In genomic region chr12:132561784-132562156, GRCh38 we compare ENCODE assay signal across 9 cellular contexts. TPM values are rescaled to one million over a fixed set of nuclear protein-coding genes. Genes with fewer than 3 reads are reported as not detected.
DNase-seq lines count a peak whose midpoint lies in the region; ATAC-seq, FAIRE-seq and TF ChIP-seq lines count a peak whose summit lies in the region.
"Had no signal": no experiment of that assay in that cellular context is flagged by ENCODE, and none has a peak within 500 bp of the region (broad histone marks: within the 10 kb centered on the region; RNA-seq: fewer than 3 reads in every experiment).

No MANE protein-coding gene starts in this region.

- DNase-seq in NCI-H1092 (lab: John Stamatoyannopoulos, UW) = peak; percentile 11
- DNase-seq in NCI-H1092 treated with DMSO at 0.1 percent for 48 hours (lab: John Stamatoyannopoulos, UW) = no peak
- peak; percentile 47 for DNase-seq in HTR-8/SVneo (ENCODE audit: insufficient read length, low spot score)
- DNase-seq in activated naive CD8-positive, alpha-beta T cell treated with anti-CD3 and anti-CD28 coated beads, Interleukin-2, amount 50 U/mL, for 24 hours = peak; percentile 52
- peak in 2 of 3 donors; percentile 46 to 47 for DNase-seq in mucosa of descending colon
- DNase-seq in left lobe of liver (ENCODE audit: low spot score) = no peak
- no peak for DNase-seq in NCI-H345 (lab: John Stamatoyannopoulos, UW)

- no peak overlapping the region for H3K4me3 ChIP-seq in mucosa of descending colon

- peaks cover 15% of the 10 kb centered on the region for H3K4me1 Mint-ChIP-seq in activated naive CD8-positive, alpha-beta T cell treated with anti-CD3 and anti-CD28 coated beads, Interleukin-2, amount 50 U/mL, for 24 hours

- H3K4me3 Mint-ChIP-seq in activated naive CD8-positive, alpha-beta T cell treated with anti-CD3 and anti-CD28 coated beads, Interleukin-2, amount 50 U/mL, for 24 hours = no peak overlapping the region

- H3K27ac Mint-ChIP-seq in activated naive CD8-positive, alpha-beta T cell treated with anti-CD3 and anti-CD28 coated beads, Interleukin-2, amount 50 U/mL, for 24 hours = no peak overlapping the region

- H3K4me1 ChIP-seq in mucosa of descending colon (ENCODE audit: low read depth) = peaks cover 12% of the 10 kb centered on the region

- no peaks in the 10 kb centered on the region for H3K36me3 ChIP-seq in mucosa of descending colon (ENCODE audit: low read depth)

- intact Hi-C loops in mucosa of descending colon (cut with DNase I, micrococcal nuclease) = no loop called here

- no peaks in the 10 kb centered on the region for H3K9me3 Mint-ChIP-seq in activated naive CD8-positive, alpha-beta T cell treated with anti-CD3 and anti-CD28 coated beads, Interleukin-2, amount 50 U/mL, for 24 hours

- H3K27me3 Mint-ChIP-seq in activated naive CD8-positive, alpha-beta T cell treated with anti-CD3 and anti-CD28 coated beads, Interleukin-2, amount 50 U/mL, for 24 hours = peaks cover 11% of the 10 kb centered on the region

- TF ChIP-seq CTCF in mucosa of descending colon (IDR thresholded peaks at IDR 0.05) = no peak

- no peaks in the 10 kb centered on the region for H3K9me3 ChIP-seq in mucosa of descending colon

- no peak for FAIRE-seq in HTR-8/SVneo (lab: Jason Lieb, UNC)

- ATAC-seq in activated naive CD8-positive, alpha-beta T cell treated with anti-CD3 and anti-CD28 coated beads, Interleukin-2, amount 50 U/mL, for 24 hours = no peak
- ATAC-seq in mucosa of descending colon (no peak), left lobe of liver (no peak), HG03469 (IDR thresholded peaks at IDR 0.05; ENCODE audit: unreplicated experiment) (no peak)

- peaks cover 2% of the 10 kb centered on the region for H3K36me3 Mint-ChIP-seq in activated naive CD8-positive, alpha-beta T cell treated with anti-CD3 and anti-CD28 coated beads, Interleukin-2, amount 50 U/mL, for 24 hours (ENCODE audit: low read depth)

RNA-seq across cellular contexts. Expression of gene LRCOL1, which starts 48.6 kb away (rescaled TPM):
- total RNA-seq in mucosa of descending colon (not detected), left lobe of liver (9.2 TPM)
- total RNA-seq: myocyte had no signal

RNA-seq across cellular contexts. Expression of gene P2RX2, which starts 56.8 kb away (rescaled TPM):
- total RNA-seq in mucosa of descending colon = 1 to 10 TPM in 1 of 3 donors, under 1 TPM in 2; 0.19 to 1.4 (median 0.32) TPM
- total RNA-seq in left lobe of liver = not detected
- total RNA-seq: myocyte had no signal

Comparison
In these comparisons a context has a peak if more than half of its experiments do, and no peak if none do; other contexts are left out.
1. DNase-seq: peak in NCI-H1092 (single experiment), HTR-8/SVneo (single experiment), activated naive CD8-positive, alpha-beta T cell treated with anti-CD3 and anti-CD28 coated beads, Interleukin-2, amount 50 U/mL, for 24 hours (single experiment) and mucosa of descending colon (2 of 3); none in NCI-H1092 treated with DMSO at 0.1 percent for 48 hours (single experiment), left lobe of liver (single experiment) and NCI-H345 (single experiment).